Comparison of ENCODE assay signal across 1 cellular context in the genomic region with DNA sequence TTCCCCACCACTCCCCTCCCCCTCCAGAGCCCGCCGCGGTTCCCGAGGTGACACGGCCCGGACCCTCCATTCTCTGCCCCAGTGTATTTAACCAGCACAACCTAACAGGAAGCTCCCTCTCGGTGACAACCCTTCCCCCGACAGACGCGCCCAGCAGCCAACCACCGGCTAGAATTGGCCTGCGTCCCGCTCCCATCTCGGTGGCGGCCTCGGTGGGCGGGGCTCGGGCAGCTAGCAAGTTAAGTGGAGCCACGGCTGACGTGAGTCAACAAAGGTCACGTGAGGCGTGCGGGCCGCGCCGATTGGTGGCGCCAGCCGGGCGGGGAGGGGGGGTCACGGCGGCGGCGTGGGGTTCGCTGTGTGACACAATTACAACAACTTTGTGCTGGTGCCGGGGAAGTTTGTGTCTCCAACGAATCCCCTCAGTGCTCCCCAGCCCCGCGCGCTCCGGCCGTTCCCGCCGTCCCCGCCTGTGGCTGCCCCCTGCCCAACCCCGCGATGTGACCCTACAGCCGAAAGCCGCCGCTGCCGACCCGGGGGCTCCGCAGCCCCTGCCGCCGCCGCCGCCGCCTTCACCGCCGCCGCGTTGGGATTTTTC.
TF ChIP-seq lines count a peak whose summit lies in the region.

Gene KDM6A, plus strand, starts transcription at position 372 of the 598 bp plus-strand sequence. CDS start 364 bp downstream, outside the sequence.

TF ChIP-seq in HepG2, 621 proteins besides CTCF, POLR2A, EP300 and RAD21 (continued from another document and continues in another):
- no peak for TF ChIP-seq NRL (CRISPR knock-in tag; IDR thresholded peaks at IDR 0.05; ENCODE audit: borderline replicate concordance)
- TF ChIP-seq ZNF672 (CRISPR knock-in tag; IDR thresholded peaks at IDR 0.05): no peak
- TF ChIP-seq ETV5 (CRISPR knock-in tag; IDR thresholded peaks at IDR 0.05; ENCODE audit: borderline replicate concordance): no peak
- no peak for TF ChIP-seq MTF1 (CRISPR knock-in tag; IDR thresholded peaks at IDR 0.05)
- TF ChIP-seq ZNF616 (CRISPR knock-in tag; IDR thresholded peaks at IDR 0.05; ENCODE audit: low read depth): no peak
- TF ChIP-seq ZNF496 (CRISPR knock-in tag; IDR thresholded peaks at IDR 0.05; ENCODE audit: insufficient replicate concordance): no peak
- no peak for TF ChIP-seq ETV6 (CRISPR knock-in tag; conservative IDR thresholded peaks at IDR 0.05)
- no peak for TF ChIP-seq HNF4G (IDR thresholded peaks at IDR 0.05; ENCODE audit: borderline replicate concordance, low read depth, low read length)
- no peak for TF ChIP-seq HNF4G (CRISPR knock-in tag; IDR thresholded peaks at IDR 0.05; ENCODE audit: borderline replicate concordance, low read depth)
- TF ChIP-seq DRAP1 (CRISPR knock-in tag; IDR thresholded peaks at IDR 0.05): peak; percentile 89
- TF ChIP-seq, protein P1, sequence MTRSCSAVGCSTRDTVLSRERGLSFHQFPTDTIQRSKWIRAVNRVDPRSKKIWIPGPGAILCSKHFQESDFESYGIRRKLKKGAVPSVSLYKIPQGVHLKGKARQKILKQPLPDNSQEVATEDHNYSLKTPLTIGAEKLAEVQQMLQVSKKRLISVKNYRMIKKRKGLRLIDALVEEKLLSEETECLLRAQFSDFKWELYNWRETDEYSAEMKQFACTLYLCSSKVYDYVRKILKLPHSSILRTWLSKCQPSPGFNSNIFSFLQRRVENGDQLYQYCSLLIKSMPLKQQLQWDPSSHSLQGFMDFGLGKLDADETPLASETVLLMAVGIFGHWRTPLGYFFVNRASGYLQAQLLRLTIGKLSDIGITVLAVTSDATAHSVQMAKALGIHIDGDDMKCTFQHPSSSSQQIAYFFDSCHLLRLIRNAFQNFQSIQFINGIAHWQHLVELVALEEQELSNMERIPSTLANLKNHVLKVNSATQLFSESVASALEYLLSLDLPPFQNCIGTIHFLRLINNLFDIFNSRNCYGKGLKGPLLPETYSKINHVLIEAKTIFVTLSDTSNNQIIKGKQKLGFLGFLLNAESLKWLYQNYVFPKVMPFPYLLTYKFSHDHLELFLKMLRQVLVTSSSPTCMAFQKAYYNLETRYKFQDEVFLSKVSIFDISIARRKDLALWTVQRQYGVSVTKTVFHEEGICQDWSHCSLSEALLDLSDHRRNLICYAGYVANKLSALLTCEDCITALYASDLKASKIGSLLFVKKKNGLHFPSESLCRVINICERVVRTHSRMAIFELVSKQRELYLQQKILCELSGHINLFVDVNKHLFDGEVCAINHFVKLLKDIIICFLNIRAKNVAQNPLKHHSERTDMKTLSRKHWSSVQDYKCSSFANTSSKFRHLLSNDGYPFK (CRISPR knock-in tag; IDR thresholded peaks at IDR 0.05; ENCODE audit: borderline replicate concordance): peak; percentile 76; the same call in 1 of the 2 replicates
- no peak for TF ChIP-seq RFX1 (IDR thresholded peaks at IDR 0.05)
- no peak for TF ChIP-seq MXI1 (IDR thresholded peaks at IDR 0.05; ENCODE audit: borderline replicate concordance, low read depth, low read length)
- TF ChIP-seq SOX5 (CRISPR knock-in tag; IDR thresholded peaks at IDR 0.05; ENCODE audit: borderline replicate concordance): peak; percentile 10; the same call in 1 of the 2 replicates
- TF ChIP-seq ZNF281 (CRISPR knock-in tag; IDR thresholded peaks at IDR 0.05; ENCODE audit: borderline replicate concordance): no peak; the same call in 1 of the 2 replicates
- no peak for TF ChIP-seq AKAP8 (CRISPR knock-in tag; IDR thresholded peaks at IDR 0.05)
- TF ChIP-seq EEA1 (CRISPR knock-in tag; IDR thresholded peaks at IDR 0.05; ENCODE audit: borderline replicate concordance): no peak
- no peak for TF ChIP-seq ZNF841 (CRISPR knock-in tag; IDR thresholded peaks at IDR 0.05; ENCODE audit: borderline replicate concordance)
- TF ChIP-seq ZBTB20 (CRISPR knock-in tag; IDR thresholded peaks at IDR 0.05; ENCODE audit: borderline replicate concordance, low read depth): no peak
- TF ChIP-seq SNAPC2 (CRISPR knock-in tag; IDR thresholded peaks at IDR 0.05): no peak
- no peak for TF ChIP-seq RFXAP (CRISPR knock-in tag; IDR thresholded peaks at IDR 0.05; ENCODE audit: borderline replicate concordance)
- TF ChIP-seq ZNF34 (CRISPR knock-in tag; IDR thresholded peaks at IDR 0.05; ENCODE audit: borderline replicate concordance): no peak
- no peak for TF ChIP-seq ZNF234 (CRISPR knock-in tag; conservative IDR thresholded peaks at IDR 0.05)
- TF ChIP-seq ZNF614 (CRISPR knock-in tag; IDR thresholded peaks at IDR 0.05; ENCODE audit: borderline replicate concordance): no peak
- TF ChIP-seq KLF13 (CRISPR knock-in tag; IDR thresholded peaks at IDR 0.05): no peak
- no peak for TF ChIP-seq ZNF414 (CRISPR knock-in tag; IDR thresholded peaks at IDR 0.05)
- peak; percentile 39 for TF ChIP-seq CBX1 (IDR thresholded peaks at IDR 0.05; ENCODE audit: low read depth)
- TF ChIP-seq, protein P2, sequence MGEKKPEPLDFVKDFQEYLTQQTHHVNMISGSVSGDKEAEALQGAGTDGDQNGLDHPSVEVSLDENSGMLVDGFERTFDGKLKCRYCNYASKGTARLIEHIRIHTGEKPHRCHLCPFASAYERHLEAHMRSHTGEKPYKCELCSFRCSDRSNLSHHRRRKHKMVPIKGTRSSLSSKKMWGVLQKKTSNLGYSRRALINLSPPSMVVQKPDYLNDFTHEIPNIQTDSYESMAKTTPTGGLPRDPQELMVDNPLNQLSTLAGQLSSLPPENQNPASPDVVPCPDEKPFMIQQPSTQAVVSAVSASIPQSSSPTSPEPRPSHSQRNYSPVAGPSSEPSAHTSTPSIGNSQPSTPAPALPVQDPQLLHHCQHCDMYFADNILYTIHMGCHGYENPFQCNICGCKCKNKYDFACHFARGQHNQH (CRISPR knock-in tag; IDR thresholded peaks at IDR 0.05): no peak
- TF ChIP-seq ZNF263 (CRISPR knock-in tag; IDR thresholded peaks at IDR 0.05): peak; percentile 51; the same call in 1 of the 2 replicates
- TF ChIP-seq ARHGAP35 (CRISPR knock-in tag; IDR thresholded peaks at IDR 0.05; ENCODE audit: borderline replicate concordance): no peak
- TF ChIP-seq ZNF280D (CRISPR knock-in tag; IDR thresholded peaks at IDR 0.05): no peak
- no peak for TF ChIP-seq HNF1B (CRISPR knock-in tag; IDR thresholded peaks at IDR 0.05)
- no peak; the same call in 1 of the 2 replicates for TF ChIP-seq NFKB2 (CRISPR knock-in tag; IDR thresholded peaks at IDR 0.05; ENCODE audit: borderline replicate concordance)
- no peak for TF ChIP-seq ZNF121 (CRISPR knock-in tag; IDR thresholded peaks at IDR 0.05)
- no peak for TF ChIP-seq TFE3 (CRISPR knock-in tag; IDR thresholded peaks at IDR 0.05)
- no peak for TF ChIP-seq DBP (CRISPR knock-in tag; IDR thresholded peaks at IDR 0.05; ENCODE audit: not compliant biosample characterization)
- no peak for TF ChIP-seq ZNF251 (CRISPR knock-in tag; IDR thresholded peaks at IDR 0.05)
- TF ChIP-seq MIER3 (CRISPR knock-in tag; IDR thresholded peaks at IDR 0.05; ENCODE audit: borderline replicate concordance): no peak
- TF ChIP-seq ZXDC (CRISPR knock-in tag; IDR thresholded peaks at IDR 0.05): no peak
- no peak for TF ChIP-seq JARID2 (CRISPR knock-in tag; IDR thresholded peaks at IDR 0.05; ENCODE audit: insufficient replicate concordance)
